In genomic region chr20:63693079-63693974, GRCh38 we compare ENCODE assay signal across 12 cellular contexts. TPM values are rescaled to one million over a fixed set of nuclear protein-coding genes. Genes with fewer than 3 reads are reported as not detected.
A peak's percentile ranks its signal among the peaks of the same experiment; 100 is the strongest.
DNase-seq lines count a peak whose midpoint lies in the region; ATAC-seq, FAIRE-seq and TF ChIP-seq lines count a peak whose summit lies in the region.
"Had no signal": no experiment of that assay in that cellular context is flagged by ENCODE, and none has a peak within 500 bp of the region (broad histone marks: within the 10 kb centered on the region; RNA-seq: fewer than 3 reads in every experiment).

No MANE protein-coding gene starts in this region.

- DNase-seq in astrocyte (ENCODE audit: low read depth), result no peak
- DNase-seq in lower lobe of right lung, result no peak
- no peak for DNase-seq in NCI-H2029 treated with DMSO at 0.1 percent for 48 hours (lab: John Stamatoyannopoulos, UW)
- no peak for DNase-seq in NCI-H146 (lab: John Stamatoyannopoulos, UW)
- DNase-seq in glomerular visceral epithelial cell (ENCODE audit: extremely low spot score), result no peak
- no peak for DNase-seq in superior temporal gyrus (ENCODE audit: extremely low spot score)
- DNase-seq: MV-4-11, NCI-H446 had no signal

- peak overlapping the region; percentile 47 for H3K27ac Mint-ChIP-seq in astrocyte (ENCODE audit: unreplicated experiment)

- no peak for FAIRE-seq in astrocyte (lab: Jason Lieb, UNC)
- FAIRE-seq: GM12891 had no signal

- H2AFZ ChIP-seq in astrocyte (ENCODE audit: low read depth, low read length), result no peak overlapping the region

- H3K4me3 Mint-ChIP-seq in astrocyte (ENCODE audit: unreplicated experiment), result no peak overlapping the region

- CTCF ChIA-PET in HEK293 (lab: Yijun Ruan, JAX), result no interaction called here

- no peak for TF ChIP-seq CTCF in 22Rv1 (IDR thresholded peaks at IDR 0.05)
- TF ChIP-seq CTCF in HEK293 (tag by site-specific recombination; IDR thresholded peaks at IDR 0.05), result no peak
- TF ChIP-seq CTCF in astrocyte (IDR thresholded peaks at IDR 0.05; ENCODE audit: insufficient read depth, low read depth, low read length), result no peak
- TF ChIP-seq CTCF in lower lobe of right lung (IDR thresholded peaks at IDR 0.05), result no peak

- no peak overlapping the region for H3K9ac ChIP-seq in astrocyte (ENCODE audit: low read length)

- H3K4me1 ChIP-seq in HEK293 (ENCODE audit: control insufficient read depth, insufficient read depth, low read length) (no peaks in the 10 kb centered on the region), astrocyte (ENCODE audit: insufficient read depth, low read length) (peaks cover 19% of the 10 kb centered on the region), lower lobe of right lung (peaks cover 48% of the 10 kb centered on the region)

- H3K4me2 ChIP-seq in astrocyte (ENCODE audit: low read length), result no peak overlapping the region

- H3K27me3 Mint-ChIP-seq in astrocyte (ENCODE audit: low read depth, unreplicated experiment), result no peaks in the 10 kb centered on the region

- H3K9me3 ChIP-seq in HEK293 (ENCODE audit: control insufficient read depth, insufficient read depth, low read depth, low read length) (no peaks in the 10 kb centered on the region), astrocyte (ENCODE audit: insufficient read depth, low read depth, low read length) (no peaks in the 10 kb centered on the region), lower lobe of right lung (no peaks in the 10 kb centered on the region)

- peaks cover 3% of the 10 kb centered on the region for H3K36me3 Mint-ChIP-seq in astrocyte (ENCODE audit: low read depth, unreplicated experiment)

- H3K27me3 ChIP-seq in astrocyte (ENCODE audit: insufficient read depth, low read length) (no peaks in the 10 kb centered on the region), lower lobe of right lung (ENCODE audit: low read depth) (no peaks in the 10 kb centered on the region)
- H3K27me3 ChIP-seq: dorsolateral prefrontal cortex had no signal

- no peaks in the 10 kb centered on the region for H4K20me1 ChIP-seq in astrocyte (ENCODE audit: insufficient read depth, low read length)

- H3K36me3 ChIP-seq in HEK293 (ENCODE audit: control insufficient read depth in 2 of 2, insufficient read depth in 1 of 2, low read length in 2 of 2), result peaks cover 0 to 19% of the 10 kb centered on the region in 2 experiments; a peak in 1 of 3 replicates
- H3K36me3 ChIP-seq in astrocyte (ENCODE audit: insufficient read depth, low read length), result no peaks in the 10 kb centered on the region
- peaks cover 15% of the 10 kb centered on the region for H3K36me3 ChIP-seq in lower lobe of right lung

- peaks cover 3% of the 10 kb centered on the region for H3K4me1 Mint-ChIP-seq in astrocyte (ENCODE audit: low read depth, unreplicated experiment)

- H3K27ac ChIP-seq in 22Rv1, result peak overlapping the region; percentile 42; the same call in 1 of the 2 replicates
- no peak overlapping the region for H3K27ac ChIP-seq in HEK293 (ENCODE audit: extremely low read depth, low read depth, low read length)
- H3K27ac ChIP-seq in astrocyte (ENCODE audit: low read depth, low read length), result no peak overlapping the region
- H3K27ac ChIP-seq in lower lobe of right lung, result peak overlapping the region; percentile 34

- peaks cover 9% of the 10 kb centered on the region for H3K79me2 ChIP-seq in astrocyte (ENCODE audit: insufficient read depth, low read length)

- POLR2A ChIA-PET in HEK293 (lab: Yijun Ruan, JAX), result interaction anchor here (0.9 kb wide), 1 partner anchor 120 kb away, joined by 3 read pairs; no protein-coding TSS in a partner anchor

- intact Hi-C loops in lower lobe of right lung (cut with DNase I), result no loop called here

- H3K4me3 ChIP-seq in HEK293 (ENCODE audit: low read depth, low read length) (no peak overlapping the region), astrocyte (ENCODE audit: insufficient read depth, low read depth, low read length) (no peak overlapping the region), lower lobe of right lung (no peak overlapping the region)
- H3K4me3 ChIP-seq: dorsolateral prefrontal cortex had no signal

- ATAC-seq in lower lobe of right lung, result no peak

- H3K9me3 Mint-ChIP-seq in astrocyte (ENCODE audit: unreplicated experiment), result no peaks in the 10 kb centered on the region

TF ChIP-seq in HEK293, 187 proteins besides CTCF, POLR2A, EP300 and RAD21:
- peak; percentile 25; the same call in 1 of the 2 replicates for TF ChIP-seq GLIS2 (tag by site-specific recombination; IDR thresholded peaks at IDR 0.05)
- TF ChIP-seq ZNF112 (tag by site-specific recombination; IDR thresholded peaks at IDR 0.05), result no peak

RNA-seq across cellular contexts. Expression of gene TNFRSF6B, which starts 3.1 kb away (rescaled TPM):
- total RNA-seq in astrocyte (2.0 and 2.8 TPM in 2 replicates), lower lobe of right lung (5.3 TPM)

RNA-seq across cellular contexts. Expression of gene ARFRP1, which starts 14.4 kb away (rescaled TPM):
- 30.0 and 32.5 TPM in 2 replicates for total RNA-seq in astrocyte
- total RNA-seq in lower lobe of right lung, result 44.3 TPM

RNA-seq across cellular contexts. Expression of gene ZGPAT, which starts 14.5 kb away (rescaled TPM):
- total RNA-seq in astrocyte (24.8 and 25.5 TPM in 2 replicates), lower lobe of right lung (27.2 TPM)

RNA-seq across cellular contexts. Expression of gene RTEL1, which starts 35.2 kb away (rescaled TPM):
- total RNA-seq in astrocyte (15.5 and 15.6 TPM in 2 replicates), lower lobe of right lung (23.8 TPM)

RNA-seq across cellular contexts. Expression of gene STMN3, which starts 40.1 kb away (rescaled TPM):
- total RNA-seq in astrocyte (29.2 and 30.7 TPM in 2 replicates), lower lobe of right lung (12.1 TPM)

Comparison
In these comparisons a context has a peak if more than half of its experiments do, and no peak if none do; other contexts are left out.
1. H3K27ac ChIP-seq: peak in 22Rv1 (single experiment) and lower lobe of right lung (single experiment); none in HEK293 (single experiment) and astrocyte (single experiment).